ENCODE assay signal across 1 cellular context in genomic region chr16:75479421-75479990, GRCh38.
TF ChIP-seq lines count a peak whose summit lies in the region.

No MANE protein-coding gene starts in this region.

TF ChIP-seq in HepG2, 621 proteins besides CTCF, POLR2A, EP300 and RAD21:
- TF ChIP-seq HNF4G (IDR thresholded peaks at IDR 0.05; ENCODE audit: borderline replicate concordance, low read depth, low read length) = no peak
- no peak for TF ChIP-seq HNF4G (CRISPR knock-in tag; IDR thresholded peaks at IDR 0.05; ENCODE audit: borderline replicate concordance, low read depth)
- no peak for TF ChIP-seq MBNL3 (CRISPR knock-in tag; conservative IDR thresholded peaks at IDR 0.05)
- no peak for TF ChIP-seq POGZ (CRISPR knock-in tag; IDR thresholded peaks at IDR 0.05)
- TF ChIP-seq ZNF280D (CRISPR knock-in tag; IDR thresholded peaks at IDR 0.05) = no peak
- TF ChIP-seq LCORL (IDR thresholded peaks at IDR 0.05) = no peak
- no peak for TF ChIP-seq LCORL (CRISPR knock-in tag; IDR thresholded peaks at IDR 0.05)
- no peak for TF ChIP-seq SP5 (CRISPR knock-in tag; IDR thresholded peaks at IDR 0.05; ENCODE audit: borderline replicate concordance, low read depth)
- TF ChIP-seq MNT (IDR thresholded peaks at IDR 0.05) = 0 out of 2 replicates have a peak, but pooled peaks have one; percentile 28
- no peak for TF ChIP-seq MAF1 (CRISPR knock-in tag; IDR thresholded peaks at IDR 0.05; ENCODE audit: borderline replicate concordance)
TF ChIP-seq in HepG2: peak in this region for 1.
